ENCODE assay signal across 11 cellular contexts in the genomic region with DNA sequence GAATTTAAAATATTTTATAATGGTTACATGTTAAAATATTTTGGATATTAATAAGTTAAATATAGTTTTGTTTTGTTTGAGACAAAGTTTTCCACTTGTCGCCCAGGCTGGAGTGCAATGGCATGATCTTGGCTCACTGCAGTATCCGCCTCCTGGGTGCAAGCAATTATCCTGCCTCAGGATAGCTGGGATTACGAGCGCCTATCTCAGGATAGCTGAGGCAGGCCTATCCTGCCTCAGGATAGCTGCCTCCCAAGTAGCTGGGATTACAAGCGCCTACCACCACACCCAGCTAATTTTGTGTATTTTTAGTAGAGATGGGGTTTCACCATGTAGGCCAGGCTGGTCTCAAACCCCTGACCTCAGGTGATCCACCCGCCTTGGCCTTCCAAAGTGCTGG. TPM values are rescaled to one million over a fixed set of nuclear protein-coding genes. Genes with fewer than 3 reads are reported as not detected.
A peak's percentile ranks its signal among the peaks of the same experiment; 100 is the strongest.
DNase-seq lines count a peak whose midpoint lies in the region; ATAC-seq and TF ChIP-seq lines count a peak whose summit lies in the region.
"Not testable (repeated sequence)": the region's sequence is repeated elsewhere in the genome, so short reads cannot be mapped to it uniquely, and the experiment has no call there.
"Had no signal": no experiment of that assay in that cellular context is flagged by ENCODE, and none has a peak within 500 bp of the region (broad histone marks: within the 10 kb centered on the region; RNA-seq: fewer than 3 reads in every experiment).

No MANE protein-coding gene starts in this region.

- H3K9me3 Mint-ChIP-seq in WTC11: not testable (repeated sequence)

- not testable (repeated sequence) for H2AFZ ChIP-seq in trophoblast cell (ENCODE audit: insufficient read depth, low read length, poor library complexity)
- peak overlapping the region; percentile 7 for H2AFZ ChIP-seq in smooth muscle cell (ENCODE audit: low read depth)

- not testable (repeated sequence) for H4K8ac ChIP-seq in trophoblast cell (ENCODE audit: low read depth, low read length)

- H4K20me1 ChIP-seq in smooth muscle cell (ENCODE audit: low read depth): not testable (repeated sequence)

- H3K27me3 Mint-ChIP-seq in WTC11 (ENCODE audit: low read depth): not testable (repeated sequence)

- H3K4me1 ChIP-seq in left ventricle myocardium inferior: peaks cover 35% of the 10 kb centered on the region
- not testable (repeated sequence) for H3K4me1 ChIP-seq in trophoblast cell (ENCODE audit: control insufficient read depth in 1 of 2, insufficient read depth in 2 of 2, low read length in 2 of 2); smooth muscle cell (ENCODE audit: low read depth)
- peaks cover 0 to 29% (median 5%) of the 10 kb centered on the region in 5 donors for H3K4me1 ChIP-seq in subcutaneous abdominal adipose tissue (ENCODE audit: control insufficient read depth in 5 of 5, insufficient read depth in 5 of 5, low read length in 5 of 5)

- H3K36me3 ChIP-seq in left ventricle myocardium inferior (peaks cover 100% of the 10 kb centered on the region), subcutaneous abdominal adipose tissue (ENCODE audit: control insufficient read depth in 5 of 5, insufficient read depth in 5 of 5, low read length in 5 of 5) (peaks cover 74 to 98% (median 84%) of the 10 kb centered on the region in 5 donors)
- not testable (repeated sequence) for H3K36me3 ChIP-seq in trophoblast cell (ENCODE audit: control insufficient read depth in 1 of 2, insufficient read depth in 2 of 2, low read length in 2 of 2); smooth muscle cell (ENCODE audit: low read depth)

- no CpG with 5 or more reads among the region's 6 CpGs for WGBS in trophoblast cell (ENCODE audit: extremely low coverage, insufficient coverage, insufficient read length)
- WGBS in smooth muscle cell (ENCODE audit: low lambda C conversion rate): 85% methylated on average over 6 of the region's 6 CpGs

- not testable (repeated sequence) for H3K79me2 ChIP-seq in trophoblast cell (ENCODE audit: control insufficient read depth, insufficient read depth, low read length, poor library complexity); smooth muscle cell (ENCODE audit: low read depth)

- not testable (repeated sequence) for H3K9ac ChIP-seq in trophoblast cell (ENCODE audit: low read length); smooth muscle cell (ENCODE audit: low read depth)
- peak overlapping the region in 1 of 5 donors; percentile 8 for H3K9ac ChIP-seq in subcutaneous abdominal adipose tissue (ENCODE audit: low read length in 5 of 5)

- not testable (repeated sequence) for H3K27me3 ChIP-seq in left ventricle myocardium inferior (ENCODE audit: low read depth); trophoblast cell (ENCODE audit: insufficient read depth, low read length); smooth muscle cell (ENCODE audit: low read depth); subcutaneous abdominal adipose tissue (ENCODE audit: control insufficient read depth in 5 of 5, insufficient read depth in 4 of 5, low read length in 5 of 5)

- H3K27ac ChIP-seq in left ventricle myocardium inferior (replicated peaks): peak overlapping the region; percentile 24
- H3K27ac ChIP-seq in trophoblast cell (ENCODE audit: low read depth, low read length): peak overlapping the region; percentile 0
- H3K27ac ChIP-seq in smooth muscle cell (ENCODE audit: low read depth): not testable (repeated sequence)
- peak overlapping the region; percentile 48 for H3K27ac ChIP-seq in subcutaneous abdominal adipose tissue (ENCODE audit: low read depth, low read length)

- not testable (repeated sequence) for H3K18ac ChIP-seq in trophoblast cell (ENCODE audit: low read length)

- not testable (repeated sequence) for TF ChIP-seq CTCF in WTC11 (IDR thresholded peaks at IDR 0.05); left ventricle myocardium inferior (IDR thresholded peaks at IDR 0.05; ENCODE audit: borderline replicate concordance); smooth muscle cell (IDR thresholded peaks at IDR 0.05; ENCODE audit: borderline replicate concordance, insufficient read depth, poor library complexity, severe bottlenecking)

- not testable (repeated sequence) for H3K9me3 ChIP-seq in left ventricle myocardium inferior (replicated peaks); trophoblast cell (ENCODE audit: insufficient read depth, low read depth, low read length); smooth muscle cell (replicated peaks; ENCODE audit: low read depth); subcutaneous abdominal adipose tissue (ENCODE audit: control insufficient read depth in 5 of 5, low read length in 5 of 5)

- not testable (repeated sequence) for H3F3A ChIP-seq in smooth muscle cell (ENCODE audit: low read depth)

- not testable (repeated sequence) for H3K27ac Mint-ChIP-seq in WTC11

- ATAC-seq in WTC11 (peak; percentile 68; the same call in 1 of the 2 replicates), Right ventricle myocardium superior (ENCODE audit: poor library complexity) (peak; percentile 18), left ventricle myocardium superior (peak; percentile 47)

- H2BK12ac ChIP-seq in trophoblast cell (ENCODE audit: low read length): not testable (repeated sequence)

- H3K4me2 ChIP-seq in trophoblast cell (ENCODE audit: low read length); smooth muscle cell: not testable (repeated sequence)

- intact Hi-C loops in Right ventricle myocardium superior (cut with DNase I); left ventricle myocardium superior (cut with micrococcal nuclease): not testable (repeated sequence)
- intact Hi-C loops in left ventricle myocardium inferior (cut with micrococcal nuclease): loop anchor here (5.0 kb wide), 1 partner anchor 242 kb away; no protein-coding TSS in a partner anchor

- H3K4me1 Mint-ChIP-seq in WTC11: not testable (repeated sequence)

- not testable (repeated sequence) for H3K36me3 Mint-ChIP-seq in WTC11

- CTCF ChIA-PET in WTC11 (lab: Charles Lee): not testable (repeated sequence)

- H3K23ac ChIP-seq in trophoblast cell (ENCODE audit: low read length): not testable (repeated sequence)

- DNase-seq in WTC11 (ENCODE audit: low spot score); Right ventricle myocardium superior; left ventricle myocardium inferior; left ventricle myocardium superior; trophoblast cell; smooth muscle cell (lab: John Stamatoyannopoulos, UW; ENCODE audit: unreplicated experiment): not testable (repeated sequence)

- H3K79me1 ChIP-seq in trophoblast cell (ENCODE audit: low read length): not testable (repeated sequence)

- peak overlapping the region; percentile 6 for H2BK5ac ChIP-seq in trophoblast cell (ENCODE audit: low read depth, low read length, poor library complexity)

- H3K4me3 ChIP-seq in left ventricle myocardium inferior; trophoblast cell (ENCODE audit: low read depth, low read length); smooth muscle cell; subcutaneous abdominal adipose tissue (ENCODE audit: low read depth in 1 of 5, low read length in 5 of 5): not testable (repeated sequence)

- not testable (repeated sequence) for H4K91ac ChIP-seq in trophoblast cell (ENCODE audit: low read depth, low read length)

- not testable (repeated sequence) for H2BK120ac ChIP-seq in trophoblast cell (ENCODE audit: insufficient read depth, low read length, poor library complexity)

- not testable (repeated sequence) for H3K4me3 Mint-ChIP-seq in WTC11

- not testable (repeated sequence) for H3K4ac ChIP-seq in trophoblast cell (ENCODE audit: low read depth, low read length)

- H4K12ac ChIP-seq in trophoblast cell (ENCODE audit: low read depth, low read length): not testable (repeated sequence)

- H2AK5ac ChIP-seq in trophoblast cell (ENCODE audit: low read length): not testable (repeated sequence)

- not testable (repeated sequence) for H3K14ac ChIP-seq in trophoblast cell (ENCODE audit: low read length)

- POLR2A ChIA-PET in WTC11 (lab: Charles Lee): not testable (repeated sequence)

RNA-seq across cellular contexts. Expression of a gene that starts 30.9 kb away (rescaled TPM):
- 0.25 to 1.4 TPM (median 0.34 TPM) in 3 replicates for total RNA-seq in WTC11 (2021)
- 1,239 TPM for total RNA-seq in Right ventricle myocardium superior
- total RNA-seq in left ventricle myocardium inferior: 1,018 TPM
- total RNA-seq in left ventricle myocardium superior: 1,393 TPM
- polyA plus RNA-seq in trophoblast cell (2013): 0.65 and 0.70 TPM in 2 replicates
- 1.7 and 2.8 TPM in 2 replicates for total RNA-seq in smooth muscle cell
- 0.44 and 0.64 TPM in 2 replicates for polyA plus RNA-seq in smooth muscle cell
- total RNA-seq: Caco-2, Calu3, Daoy had no signal
- polyA plus RNA-seq: CD8-positive, alpha-beta memory T cell had no signal

Comparison
In these comparisons a context has a peak if more than half of its experiments do, and no peak if none do; other contexts are left out.
1. ATAC-seq: peak in every context shown above with its lines; median percentile 68 in WTC11; 47 in left ventricle myocardium superior; 18 in Right ventricle myocardium superior.
2. RNA of a gene that starts 30.9 kb away (total RNA-seq): 1,393 TPM in left ventricle myocardium superior (single experiment), 1,239 TPM in Right ventricle myocardium superior (single experiment) and 1,018 TPM in left ventricle myocardium inferior (single experiment); 1.7 to 2.8 TPM in smooth muscle cell and 0.25 to 1.4 TPM in WTC11; every median in the first group is over 100 times any median in the second.